ENCODE assay signal across 27 cellular contexts in genomic region chr10:96152437-96152836, GRCh38.
"Had no signal": no experiment of that assay in that cellular context is flagged by ENCODE, and none has a peak within 500 bp of the region (broad histone marks: within the 10 kb centered on the region; RNA-seq: fewer than 3 reads in every experiment).

No MANE protein-coding gene starts in this region.

- H3K9me3 ChIP-seq: adrenal gland, body of pancreas, left lung, ovary, right lobe of liver, suprapubic skin, tibial artery, upper lobe of right lung had no signal

- H3K4me1 ChIP-seq: adrenal gland, body of pancreas, left lung, right lobe of liver, suprapubic skin, tibial artery, upper lobe of right lung had no signal

- DNase-seq: activated B cell treated with CpG ODN at 0.5 μM for 24 hours; activated CD8-positive, alpha-beta memory T cell treated with anti-CD3 and anti-CD28 coated beads, Interleukin-2, amount 50 U/mL, for 4 hours; activated T-cell treated with anti-CD3 and anti-CD28 coated beads, Interleukin-2, amount 50 U/mL, for 1 hour; adrenal gland; aorta; body of pancreas; cerebellar nuclear complex; dorsolateral prefrontal cortex; effector memory CD8-positive, alpha-beta T cell; foreskin fibroblast; left lung; ovary; right lobe of liver; stimulated activated CD4-positive, alpha-beta T cell treated with anti-CD3 and anti-CD28 coated beads, Interleukin-12 subunit alpha, Interleukin-12 subunit beta, amount 100 ng/mL, for 4 hours; stimulated activated CD4-positive, alpha-beta T cell treated with anti-CD3 and anti-CD28 coated beads, Interleukin-4, amount 100 ng/mL, for 24 hours; tibial artery; upper lobe of right lung had no signal

- H3K4me3 Mint-ChIP-seq: activated B cell treated with CpG ODN at 0.5 μM for 24 hours; activated CD4-positive, alpha-beta memory T cell treated with anti-CD3 and anti-CD28 coated beads for 36 hours; activated naive CD8-positive, alpha-beta T cell; effector memory CD8-positive, alpha-beta T cell; stimulated activated memory B cell treated with anti-CD40 and anti-IgM and Interleukin-4, amounts not matched to agents 10 μg/mL and 1 μg/mL and 100 μg/mL, for 72 hours; T-helper 2 cell treated with Interferon-gamma antibody and Interleukin-4, amounts not matched to agents 5 μg/mL and 100 μg/mL, for 36 hours had no signal

- FAIRE-seq: islet of Langerhans had no signal

- H3K4me1 Mint-ChIP-seq: activated B cell treated with CpG ODN at 0.5 μM for 24 hours; stimulated activated memory B cell treated with anti-CD40 and anti-IgM and Interleukin-4, amounts not matched to agents 10 μg/mL and 1 μg/mL and 100 μg/mL, for 72 hours had no signal

- H3K9me3 Mint-ChIP-seq: activated B cell treated with CpG ODN at 0.5 μM for 24 hours; activated CD4-positive, alpha-beta memory T cell treated with anti-CD3 and anti-CD28 coated beads for 36 hours; activated T-helper 2 cell treated with anti-CD3 and anti-CD28 coated beads, Interferon-gamma antibody, Interleukin-2, Interleukin-4, amounts not matched to agents 10 μg/mL and 5 μg/mL and 100 μg/mL, durations not matched to agents 14 hours and 24 hours and 36 hours; stimulated activated memory B cell treated with anti-CD40 and anti-IgM and Interleukin-4, amounts not matched to agents 10 μg/mL and 1 μg/mL and 100 μg/mL, for 72 hours had no signal

- H3K36me3 ChIP-seq: ovary had no signal

- H3K27ac Mint-ChIP-seq: activated B cell treated with CpG ODN at 0.5 μM for 24 hours; activated CD4-positive, alpha-beta memory T cell treated with anti-CD3 and anti-CD28 coated beads for 36 hours; activated naive CD8-positive, alpha-beta T cell; activated T-helper 2 cell treated with anti-CD3 and anti-CD28 coated beads, Interferon-gamma antibody, Interleukin-2, Interleukin-4, amounts not matched to agents 10 μg/mL and 5 μg/mL and 100 μg/mL, durations not matched to agents 14 hours and 24 hours and 36 hours; effector memory CD8-positive, alpha-beta T cell; progenitor cell of endocrine pancreas; stimulated activated memory B cell treated with anti-CD40 and anti-IgM and Interleukin-4, amounts not matched to agents 10 μg/mL and 1 μg/mL and 100 μg/mL, for 72 hours; T-helper 2 cell treated with Interferon-gamma antibody and Interleukin-4, amounts not matched to agents 5 μg/mL and 100 μg/mL, for 36 hours had no signal

- H3K4me3 ChIP-seq: adrenal gland, body of pancreas, cardiac muscle cell, coronary artery, dorsolateral prefrontal cortex, left lung, ovary, right lobe of liver, suprapubic skin, tibial artery, upper lobe of right lung had no signal

- ATAC-seq: body of pancreas; effector memory CD8-positive, alpha-beta T cell; left lung; right lobe of liver; stimulated activated memory B cell treated with anti-CD40 and anti-IgM and Interleukin-4, amounts not matched to agents 10 μg/mL and 1 μg/mL and 100 μg/mL, for 72 hours; upper lobe of right lung had no signal

- H3K27me3 Mint-ChIP-seq: activated B cell treated with CpG ODN at 0.5 μM for 24 hours; activated CD4-positive, alpha-beta memory T cell treated with anti-CD3 and anti-CD28 coated beads for 36 hours; activated naive CD8-positive, alpha-beta T cell; effector memory CD8-positive, alpha-beta T cell; progenitor cell of endocrine pancreas; stimulated activated memory B cell treated with anti-CD40 and anti-IgM and Interleukin-4, amounts not matched to agents 10 μg/mL and 1 μg/mL and 100 μg/mL, for 72 hours had no signal

- H3K27ac ChIP-seq: adrenal gland, body of pancreas, cardiac muscle cell, coronary artery, dorsolateral prefrontal cortex, left lung, ovary, right lobe of liver, suprapubic skin, tibial artery, upper lobe of right lung had no signal

- H3K27me3 ChIP-seq: adrenal gland, body of pancreas, cardiac muscle cell, dorsolateral prefrontal cortex, left lung, ovary, right lobe of liver, suprapubic skin, tibial artery, upper lobe of right lung had no signal
